8 cellular contexts compared by ENCODE assay signal in genomic region chr4:38675167-38676121, GRCh38. TPM values are rescaled to one million over a fixed set of nuclear protein-coding genes. Genes with fewer than 3 reads are reported as not detected.
DNase-seq lines count a peak whose midpoint lies in the region; ATAC-seq and TF ChIP-seq lines count a peak whose summit lies in the region.

No MANE protein-coding gene starts in this region.

- H4K20me1 ChIP-seq in neural cell (ENCODE audit: insufficient read depth), result no peaks in the 10 kb centered on the region

- H3K9me3 Mint-ChIP-seq in stimulated activated naive CD8-positive, alpha-beta T cell treated with anti-CD3 and anti-CD28 coated beads, Interleukin-15, Interleukin-2, amounts not matched to agents 100 ng/mL and 50 ng/mL, for 24 hours, result no peaks in the 10 kb centered on the region

- no peaks in the 10 kb centered on the region for H3K9me3 ChIP-seq in neural cell (ENCODE audit: low read length)

- H3K4me2 ChIP-seq in neural cell (ENCODE audit: low read length), result no peak overlapping the region

- peak overlapping the region; percentile 45 for H3K27ac Mint-ChIP-seq in stimulated activated naive CD8-positive, alpha-beta T cell treated with anti-CD3 and anti-CD28 coated beads, Interleukin-15, Interleukin-2, amounts not matched to agents 100 ng/mL and 50 ng/mL, for 24 hours

- ATAC-seq in GM19467 (IDR thresholded peaks at IDR 0.05; ENCODE audit: unreplicated experiment), result peak; percentile 50

- H3K27ac ChIP-seq in neural cell (ENCODE audit: low read length), result no peak overlapping the region

- no peaks in the 10 kb centered on the region for H3K36me3 ChIP-seq in neural cell (ENCODE audit: insufficient read depth, low read length)

- H3K27me3 Mint-ChIP-seq in stimulated activated naive CD8-positive, alpha-beta T cell treated with anti-CD3 and anti-CD28 coated beads, Interleukin-15, Interleukin-2, amounts not matched to agents 100 ng/mL and 50 ng/mL, for 24 hours, result no peaks in the 10 kb centered on the region

- peak overlapping the region; percentile 58 for H3K4me3 Mint-ChIP-seq in stimulated activated naive CD8-positive, alpha-beta T cell treated with anti-CD3 and anti-CD28 coated beads, Interleukin-15, Interleukin-2, amounts not matched to agents 100 ng/mL and 50 ng/mL, for 24 hours

- H3K9me2 ChIP-seq in neural cell (ENCODE audit: insufficient read depth, low read length), result no peaks in the 10 kb centered on the region

- DNase-seq in AG20443 (ENCODE audit: low spot score) (peak; percentile 59), LoVo (ENCODE audit: low spot score) (peak; percentile 75), RPMI7951 (ENCODE audit: low read depth) (peak; percentile 69), fibroblast of peridontal ligament (ENCODE audit: extremely low read depth) (peak; percentile 93)
- peak; percentile 65 to 67 for DNase-seq in activated T-helper 1 cell treated with anti-CD3 and anti-CD28 coated beads, Interleukin-2, amount 50 U/mL, for 16 hours (ENCODE audit: low read depth in 1 of 2, low spot score in 1 of 2)

- TF ChIP-seq EP300 in neural cell (conservative IDR thresholded peaks at IDR 0.05; ENCODE audit: poor library complexity, severe bottlenecking), result no peak

- peak; percentile 98 for TF ChIP-seq RAD21 in neural cell (conservative IDR thresholded peaks at IDR 0.05)

- no peak overlapping the region for H3K4me3 ChIP-seq in neural cell (ENCODE audit: low read length)

- H3K79me2 ChIP-seq in neural cell (replicated peaks; ENCODE audit: insufficient read depth, low read length), result peaks cover 39% of the 10 kb centered on the region

- peaks cover 10% of the 10 kb centered on the region for H3K36me3 Mint-ChIP-seq in stimulated activated naive CD8-positive, alpha-beta T cell treated with anti-CD3 and anti-CD28 coated beads, Interleukin-15, Interleukin-2, amounts not matched to agents 100 ng/mL and 50 ng/mL, for 24 hours (ENCODE audit: low read depth)

- no peaks in the 10 kb centered on the region for H3K27me3 ChIP-seq in neural cell (ENCODE audit: insufficient read depth, low read depth, low read length)

- H3K9ac ChIP-seq in neural cell (ENCODE audit: low read length), result peak overlapping the region; percentile 6

- H3F3A ChIP-seq in neural cell (ENCODE audit: insufficient read depth, low read length, poor library complexity, severe bottlenecking), result no peaks in the 10 kb centered on the region

- peaks cover 79% of the 10 kb centered on the region for H3K4me1 Mint-ChIP-seq in stimulated activated naive CD8-positive, alpha-beta T cell treated with anti-CD3 and anti-CD28 coated beads, Interleukin-15, Interleukin-2, amounts not matched to agents 100 ng/mL and 50 ng/mL, for 24 hours (ENCODE audit: low read depth)

- no peak overlapping the region for H2AFZ ChIP-seq in neural cell (ENCODE audit: low read depth, low read length)

- TF ChIP-seq CTCF in neural cell (IDR thresholded peaks at IDR 0.05; ENCODE audit: poor library complexity, severe bottlenecking), result peak; percentile 94

TF ChIP-seq in neural cell, 6 proteins besides CTCF, POLR2A, EP300 and RAD21:
- TF ChIP-seq REST (IDR thresholded peaks at IDR 0.05; ENCODE audit: borderline replicate concordance) (no peak), MXI1 (conservative IDR thresholded peaks at IDR 0.05; ENCODE audit: poor library complexity, severe bottlenecking) (no peak), SMC3 (conservative IDR thresholded peaks at IDR 0.05; ENCODE audit: poor library complexity) (peak; percentile 97), EZH2 (IDR thresholded peaks at IDR 0.05; ENCODE audit: borderline replicate concordance, insufficient read depth, low read length, poor library complexity, severe bottlenecking) (no peak), POLR2AphosphoS5 (IDR thresholded peaks at IDR 0.05) (no peak), TAF1 (IDR thresholded peaks at IDR 0.05; ENCODE audit: low read depth) (no peak)
TF ChIP-seq in neural cell: peak in this region for 1.

RNA-seq across cellular contexts. Expression of gene KLF3, which starts 11.4 kb away (rescaled TPM):
- total RNA-seq in RPMI7951 (2014; rRNA removed; shearing (Covaris generic)), result 7.9 and 8.1 TPM in 2 replicates
- polyA plus RNA-seq in neural cell, result 12.3 and 12.5 TPM in 2 replicates
- polyA minus RNA-seq in neural cell, result 13.6 and 16.1 TPM in 2 replicates
